12 cellular contexts compared by ENCODE assay signal in the genomic region with DNA sequence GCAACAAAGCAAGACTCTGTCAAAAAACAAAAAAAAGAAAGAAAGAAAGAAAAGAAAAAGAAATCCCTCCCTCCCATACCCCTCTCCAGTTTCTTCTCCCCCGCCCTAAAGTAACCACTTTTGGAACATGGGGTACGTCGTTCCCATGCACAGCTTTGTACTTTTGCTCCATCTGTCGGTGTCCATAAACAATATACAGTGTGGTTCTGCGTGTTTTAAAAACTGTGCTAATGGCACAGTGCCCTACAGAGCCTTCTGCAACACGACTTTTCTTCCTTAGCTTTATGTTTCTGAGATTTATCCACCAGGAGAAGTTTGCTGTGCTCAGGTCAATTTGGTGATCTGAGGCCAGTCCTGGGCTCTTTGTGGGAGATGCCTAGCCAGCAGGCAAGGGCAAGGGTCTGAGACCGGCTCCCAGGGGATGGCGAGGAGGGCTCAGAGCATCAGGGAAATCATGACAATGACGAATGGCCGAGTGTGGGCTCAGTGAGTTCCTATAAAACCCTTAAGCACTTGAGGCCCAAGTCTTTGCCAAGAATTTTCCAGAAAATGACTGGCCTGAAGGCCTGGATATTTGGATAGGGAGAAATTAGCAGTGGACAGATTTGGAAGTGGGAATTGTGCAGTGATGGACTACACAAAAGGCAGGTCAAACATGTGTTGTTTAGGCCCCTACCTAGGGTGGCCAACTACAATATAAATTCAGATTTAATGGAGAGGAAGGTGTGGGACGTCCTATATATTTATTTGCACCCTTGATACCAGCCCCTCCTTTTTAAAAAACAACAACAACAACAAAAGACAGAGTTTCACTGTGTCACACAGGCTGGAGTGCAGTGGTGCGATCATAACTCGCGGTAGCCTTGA. TPM values are rescaled to one million over a fixed set of nuclear protein-coding genes. Genes with fewer than 3 reads are reported as not detected.
A peak's percentile ranks its signal among the peaks of the same experiment; 100 is the strongest.
DNase-seq lines count a peak whose midpoint lies in the region; ATAC-seq, FAIRE-seq and TF ChIP-seq lines count a peak whose summit lies in the region.
"Had no signal": no experiment of that assay in that cellular context is flagged by ENCODE, and none has a peak within 500 bp of the region (broad histone marks: within the 10 kb centered on the region; RNA-seq: fewer than 3 reads in every experiment).

No MANE protein-coding gene starts in this region.

- intact Hi-C loops in sigmoid colon (cut with DNase I): loop anchor here (10.0 kb wide), 1 partner anchor 512 kb away; no protein-coding TSS in a partner anchor

- no peak overlapping the region for H3K4me2 ChIP-seq in OCI-LY1 (ENCODE audit: low read length)

- H4K20me1 ChIP-seq in OCI-LY1 (ENCODE audit: insufficient read depth, low read length): no peaks in the 10 kb centered on the region

- no peaks in the 10 kb centered on the region for H3K9me3 Mint-ChIP-seq in immature natural killer cell

- H3K9me2 ChIP-seq in OCI-LY1 (ENCODE audit: low read depth, low read length): no peaks in the 10 kb centered on the region

- H3F3A ChIP-seq in OCI-LY1 (ENCODE audit: insufficient read depth, low read length): no peaks in the 10 kb centered on the region

- no peak for ATAC-seq in GM18520 (IDR thresholded peaks at IDR 0.05; ENCODE audit: unreplicated experiment)
- ATAC-seq in GM21576 (IDR thresholded peaks at IDR 0.05; ENCODE audit: unreplicated experiment): no peak
- ATAC-seq: right lobe of liver had no signal

- DNase-seq in DMS114 treated with DMSO at 0.1 percent for 48 hours (lab: John Stamatoyannopoulos, UW; ENCODE audit: unreplicated experiment) (peak; percentile 54), immature natural killer cell (no peak), sigmoid colon (no peak), RCC 7860 (ENCODE audit: low spot score) (no peak), NCI-H2081 treated with DMSO at 0.1 percent for 48 hours (lab: John Stamatoyannopoulos, UW) (no peak)
- DNase-seq: NCI-H1105 treated with DMSO at 0.1 percent for 48 hours, NCI-H774, SIG-M5 had no signal

- peak overlapping the region in 1 of 6 donors; percentile 53 for H3K27ac Mint-ChIP-seq in immature natural killer cell

- no peak for TF ChIP-seq EP300 in sigmoid colon (IDR thresholded peaks at IDR 0.05)

- H3K79me2 ChIP-seq in OCI-LY1 (ENCODE audit: insufficient read depth, low read length): peaks cover 8% of the 10 kb centered on the region; the same call in 1 of the 2 replicates

- no peak for TF ChIP-seq POLR2A in sigmoid colon (IDR thresholded peaks at IDR 0.05)

- FAIRE-seq in RCC 7860 (lab: Jason Lieb, UNC): no peak

- 77 to 80% methylated on average over 14 of the region's 14 CpGs for WGBS in sigmoid colon, 2 donors

- H3K27me3 ChIP-seq in OCI-LY1 (ENCODE audit: insufficient read depth, low read length): no peaks in the 10 kb centered on the region
- H3K27me3 ChIP-seq in sigmoid colon: no peaks in the 10 kb centered on the region
- H3K27me3 ChIP-seq: right lobe of liver had no signal

- H3K36me3 ChIP-seq in OCI-LY1 (ENCODE audit: insufficient read depth, low read length): peaks cover 5% of the 10 kb centered on the region; the same call in 1 of the 2 replicates
- H3K36me3 ChIP-seq in sigmoid colon: no peaks in the 10 kb centered on the region
- H3K36me3 ChIP-seq: right lobe of liver had no signal

- H3K9ac ChIP-seq in OCI-LY1 (ENCODE audit: low read length): no peak overlapping the region; the same call in 1 of the 2 replicates

- H3K9me3 ChIP-seq in OCI-LY1 (ENCODE audit: low read length) (no peaks in the 10 kb centered on the region), sigmoid colon (no peaks in the 10 kb centered on the region)
- H3K9me3 ChIP-seq: right lobe of liver had no signal

- H3K36me3 Mint-ChIP-seq in immature natural killer cell: no peaks in the 10 kb centered on the region

- peak overlapping the region in 4 of 5 donors; percentile 65 to 76 (median 70) for H3K4me3 Mint-ChIP-seq in immature natural killer cell

- H3K4me1 ChIP-seq in OCI-LY1 (ENCODE audit: insufficient read depth, low read length, severe bottlenecking) (peaks cover 45% of the 10 kb centered on the region), sigmoid colon (peaks cover 0 to 60% (median 46%) of the 10 kb centered on the region in 4 donors)

- H2AFZ ChIP-seq in OCI-LY1 (ENCODE audit: low read length): no peak overlapping the region

- H3K27ac ChIP-seq in OCI-LY1 (ENCODE audit: low read depth, low read length, poor library complexity, severe bottlenecking): peak overlapping the region; percentile 48
- H3K27ac ChIP-seq in sigmoid colon: peak overlapping the region in 3 of 4 donors; percentile 79 to 85 (median 84)
- H3K27ac ChIP-seq: right lobe of liver had no signal

- peaks cover 13 to 27% of the 10 kb centered on the region in 2 donors for H3K4me1 Mint-ChIP-seq in immature natural killer cell

- no peak overlapping the region for H3K4me3 ChIP-seq in OCI-LY1 (ENCODE audit: low read depth, low read length, poor library complexity, severe bottlenecking)
- H3K4me3 ChIP-seq in sigmoid colon: no peak overlapping the region
- H3K4me3 ChIP-seq: right lobe of liver had no signal

- TF ChIP-seq CTCF in OCI-LY1 (IDR thresholded peaks at IDR 0.05; ENCODE audit: low read length) (no peak), sigmoid colon (IDR thresholded peaks at IDR 0.05) (no peak)

- peaks cover 0 to 2% (median 2%) of the 10 kb centered on the region in 3 donors for H3K27me3 Mint-ChIP-seq in immature natural killer cell (ENCODE audit: low read depth in 3 of 3)

RNA-seq across cellular contexts. Expression of gene BCAS4, which starts 1.9 kb away (rescaled TPM):
- 10 to 100 TPM; 19.1 to 29.1 (median 24.1) TPM for polyA plus RNA-seq in immature natural killer cell
- 1 to 10 TPM; 2.1 to 5.3 (median 4.4) TPM for total RNA-seq in sigmoid colon
- polyA plus RNA-seq in sigmoid colon: 10 to 100 TPM in 1 of 3 donors, under 1 TPM in 2; 0.46 to 10.1 (median 0.60) TPM
